ENCODE assay signal across 1 cellular context in the genomic region with DNA sequence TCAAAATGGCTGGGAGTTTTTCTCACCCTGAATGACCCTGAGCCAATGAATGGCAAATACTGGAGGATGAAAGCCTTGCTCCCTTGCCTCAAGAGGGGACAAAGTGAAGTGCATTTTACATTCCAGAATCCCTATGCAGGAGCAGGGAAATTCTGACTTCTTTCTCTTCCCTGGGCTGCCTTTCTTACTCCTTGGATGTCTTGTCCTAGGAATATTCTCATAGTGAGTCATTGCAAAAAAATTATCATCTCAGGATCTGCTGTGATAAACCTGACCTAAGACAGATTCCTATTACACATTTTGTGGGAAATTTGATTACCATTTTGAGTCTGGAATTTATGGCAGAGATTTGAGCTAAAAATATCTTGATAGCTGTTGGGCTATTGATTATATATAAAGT.
TF ChIP-seq lines count a peak whose summit lies in the region.

No MANE protein-coding gene starts in this region.

TF ChIP-seq in GM23338, 12 proteins besides CTCF, POLR2A, EP300 and RAD21 (continued from another document):
- no peak for TF ChIP-seq REST (IDR thresholded peaks at IDR 0.05; ENCODE audit: unreplicated experiment)
- TF ChIP-seq NANOG (IDR thresholded peaks at IDR 0.05; ENCODE audit: borderline replicate concordance), result no peak
- TF ChIP-seq EZH2phosphoT487 (IDR thresholded peaks at IDR 0.05; ENCODE audit: unreplicated experiment), result no peak
- no peak for TF ChIP-seq STAT1 (IDR thresholded peaks at IDR 0.05; ENCODE audit: unreplicated experiment)
